ENCODE assay signal across 9 cellular contexts in the genomic region with DNA sequence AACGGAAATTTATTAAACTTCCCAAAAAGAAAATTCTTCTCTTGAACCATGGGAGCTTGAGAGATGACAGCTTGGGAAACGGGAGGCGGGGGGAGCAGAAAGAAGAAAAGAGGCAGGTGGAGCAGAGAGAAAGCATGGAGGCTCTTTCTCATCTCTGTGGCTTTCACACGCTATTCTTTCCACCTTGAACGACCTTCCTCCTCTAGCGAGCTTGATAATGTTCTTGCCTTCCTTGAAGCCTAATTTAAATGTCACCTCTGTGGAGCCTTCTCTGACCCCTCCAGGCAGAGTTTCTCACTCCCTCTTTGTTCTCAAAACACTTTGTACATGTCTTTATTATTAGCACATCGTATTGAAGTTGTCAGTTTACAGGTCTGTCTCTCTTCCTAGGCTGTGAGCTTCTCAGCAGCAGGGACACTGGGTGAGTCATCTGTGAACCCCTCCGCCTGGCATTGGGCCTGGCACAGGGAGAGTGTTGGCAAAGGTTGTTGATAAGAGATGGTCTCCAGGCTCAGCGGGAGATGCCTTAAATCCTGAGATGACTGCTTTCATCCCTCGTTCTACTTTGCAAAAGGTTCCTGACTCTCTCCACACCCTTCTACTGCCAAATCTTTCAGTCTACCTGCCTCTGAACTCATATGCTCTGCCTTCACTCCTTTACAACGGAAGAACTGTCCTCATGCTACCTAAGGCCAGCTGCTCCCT. TPM values are rescaled to one million over a fixed set of nuclear protein-coding genes. Genes with fewer than 3 reads are reported as not detected.
A peak's percentile ranks its signal among the peaks of the same experiment; 100 is the strongest.
DNase-seq lines count a peak whose midpoint lies in the region; ATAC-seq, FAIRE-seq and TF ChIP-seq lines count a peak whose summit lies in the region.
"Had no signal": no experiment of that assay in that cellular context is flagged by ENCODE, and none has a peak within 500 bp of the region (broad histone marks: within the 10 kb centered on the region; RNA-seq: fewer than 3 reads in every experiment).

No MANE protein-coding gene starts in this region.

- no peak overlapping the region for H3K27ac ChIP-seq in OCI-LY3 (ENCODE audit: low read length)
- H3K27ac ChIP-seq in sigmoid colon, result peak overlapping the region in 3 of 4 donors; percentile 50 to 70 (median 57)
- H3K27ac ChIP-seq: spleen had no signal

- no peaks in the 10 kb centered on the region for H3K36me3 ChIP-seq in OCI-LY3 (replicated peaks; ENCODE audit: low read depth, low read length)
- no peaks in the 10 kb centered on the region for H3K36me3 ChIP-seq in sigmoid colon
- H3K36me3 ChIP-seq: spleen had no signal

- intact Hi-C loops in sigmoid colon (cut with DNase I), result no loop called here

- no peaks in the 10 kb centered on the region for H4K20me1 ChIP-seq in OCI-LY3 (ENCODE audit: insufficient read depth, low read length)

- H3K9me3 Mint-ChIP-seq in stimulated activated effector memory CD8-positive, alpha-beta T cell treated with anti-CD3 and anti-CD28 coated beads, Interleukin-12 subunit alpha, Interleukin-12 subunit beta, amount 100 ng/mL, for 72 hours, result no peaks in the 10 kb centered on the region

- TF ChIP-seq EP300 in sigmoid colon (IDR thresholded peaks at IDR 0.05), result no peak

- no peak overlapping the region for H2AFZ ChIP-seq in OCI-LY3 (ENCODE audit: low read depth, low read length)

- 27 to 62% methylated on average over 11 of the region's 11 CpGs for WGBS in sigmoid colon, 2 donors

- H3K4me1 Mint-ChIP-seq in stimulated activated effector memory CD8-positive, alpha-beta T cell treated with anti-CD3 and anti-CD28 coated beads, Interleukin-12 subunit alpha, Interleukin-12 subunit beta, amount 100 ng/mL, for 72 hours, result no peaks in the 10 kb centered on the region

- no peak for TF ChIP-seq CTCF in OCI-LY3 (IDR thresholded peaks at IDR 0.05; ENCODE audit: low read depth, low read length)
- TF ChIP-seq CTCF in fibroblast of pulmonary artery (IDR thresholded peaks at IDR 0.05; ENCODE audit: low read length, missing control alignments), result no peak
- TF ChIP-seq CTCF in sigmoid colon (IDR thresholded peaks at IDR 0.05), result no peak

- FAIRE-seq in H54 (lab: Jason Lieb, UNC), result peak; percentile 94

- H3K4me3 Mint-ChIP-seq in stimulated activated effector memory CD8-positive, alpha-beta T cell treated with anti-CD3 and anti-CD28 coated beads, Interleukin-12 subunit alpha, Interleukin-12 subunit beta, amount 100 ng/mL, for 72 hours, result no peak overlapping the region
- H3K4me3 Mint-ChIP-seq: naive thymus-derived CD4-positive, alpha-beta T cell had no signal

- peak overlapping the region; percentile 36 for H3K4me2 ChIP-seq in OCI-LY3 (ENCODE audit: low read length)

- TF ChIP-seq POLR2A in H54 (IDR thresholded peaks at IDR 0.05; ENCODE audit: low read depth, low read length), result no peak
- no peak for TF ChIP-seq POLR2A in sigmoid colon (IDR thresholded peaks at IDR 0.05)

- H3K27me3 ChIP-seq in OCI-LY3 (ENCODE audit: low read depth, low read length) (peaks cover 50% of the 10 kb centered on the region), sigmoid colon (no peaks in the 10 kb centered on the region)
- H3K27me3 ChIP-seq: spleen had no signal

- H3K9me3 ChIP-seq in OCI-LY3 (ENCODE audit: insufficient read depth, low read length) (0 out of 2 replicates have a peak, but pooled peaks cover 3% of the 10 kb centered on the region), sigmoid colon (no peaks in the 10 kb centered on the region)

- no peaks in the 10 kb centered on the region; the same call in 1 of the 2 replicates for H3K4me1 ChIP-seq in OCI-LY3 (ENCODE audit: low read length)
- H3K4me1 ChIP-seq in sigmoid colon, result peaks cover 0 to 19% (median 14%) of the 10 kb centered on the region in 4 donors
- H3K4me1 ChIP-seq: spleen had no signal

- H3K9ac ChIP-seq in OCI-LY3 (ENCODE audit: low read length), result no peak overlapping the region

- H3K4me3 ChIP-seq in OCI-LY3 (ENCODE audit: low read length) (no peak overlapping the region), fibroblast of pulmonary artery (replicated peaks; ENCODE audit: low read depth, low read length) (no peak overlapping the region), sigmoid colon (no peak overlapping the region)
- H3K4me3 ChIP-seq: spleen had no signal

- ATAC-seq in GM21390 (IDR thresholded peaks at IDR 0.05; ENCODE audit: unreplicated experiment), result no peak
- no peak for ATAC-seq in stimulated activated effector memory CD8-positive, alpha-beta T cell treated with anti-CD3 and anti-CD28 coated beads, Interleukin-12 subunit alpha, Interleukin-12 subunit beta, amount 100 ng/mL, for 72 hours
- ATAC-seq: naive thymus-derived CD4-positive, alpha-beta T cell had no signal

- no peaks in the 10 kb centered on the region for H3K36me3 Mint-ChIP-seq in stimulated activated effector memory CD8-positive, alpha-beta T cell treated with anti-CD3 and anti-CD28 coated beads, Interleukin-12 subunit alpha, Interleukin-12 subunit beta, amount 100 ng/mL, for 72 hours
- H3K36me3 Mint-ChIP-seq: naive thymus-derived CD4-positive, alpha-beta T cell had no signal

- no peak overlapping the region for H3K27ac Mint-ChIP-seq in stimulated activated effector memory CD8-positive, alpha-beta T cell treated with anti-CD3 and anti-CD28 coated beads, Interleukin-12 subunit alpha, Interleukin-12 subunit beta, amount 100 ng/mL, for 72 hours
- H3K27ac Mint-ChIP-seq: naive thymus-derived CD4-positive, alpha-beta T cell had no signal

- peak; percentile 77 for DNase-seq in H54 (ENCODE audit: insufficient read length, low spot score)
- peak; percentile 4 for DNase-seq in fibroblast of pulmonary artery (ENCODE audit: low read depth)
- peak; percentile 81 for DNase-seq in sigmoid colon
- DNase-seq in NOMO-1 treated with DMSO at 0.1 percent for 48 hours (lab: John Stamatoyannopoulos, UW; ENCODE audit: unreplicated experiment), result no peak
- no peak for DNase-seq in stimulated activated effector memory CD8-positive, alpha-beta T cell treated with anti-CD3 and anti-CD28 coated beads, Interleukin-12 subunit alpha, Interleukin-12 subunit beta, amount 100 ng/mL, for 72 hours (ENCODE audit: low spot score in 2 of 2)
- DNase-seq: naive thymus-derived CD4-positive, alpha-beta T cell; spleen had no signal

- H3K79me2 ChIP-seq in OCI-LY3 (ENCODE audit: low read length), result no peaks in the 10 kb centered on the region

RNA-seq across cellular contexts. Expression of a gene that starts 14.1 kb away (rescaled TPM):
- 10 to 100 TPM; 13.3 to 18.2 (median 16.1) TPM for total RNA-seq in sigmoid colon
- 10 to 100 TPM; 18.0 to 32.2 (median 29.4) TPM for polyA plus RNA-seq in sigmoid colon

Comparison
In these comparisons a context has a peak if more than half of its experiments do, and no peak if none do; other contexts are left out.
1. DNase-seq: peak in H54 (single experiment), fibroblast of pulmonary artery (single experiment) and sigmoid colon (single experiment); none in NOMO-1 treated with DMSO at 0.1 percent for 48 hours (single experiment) and stimulated activated effector memory CD8-positive, alpha-beta T cell treated with anti-CD3 and anti-CD28 coated beads, Interleukin-12 subunit alpha, Interleukin-12 subunit beta, amount 100 ng/mL, for 72 hours (0 of 2).